ENCODE assay signal across 8 cellular contexts in genomic region chr7:30548762-30549344, GRCh38. TPM values are rescaled to one million over a fixed set of nuclear protein-coding genes. Genes with fewer than 3 reads are reported as not detected.
DNase-seq lines count a peak whose midpoint lies in the region; ATAC-seq, FAIRE-seq and TF ChIP-seq lines count a peak whose summit lies in the region.

No MANE protein-coding gene starts in this region.

- intact Hi-C loops in body of pancreas (cut with DNase I): no loop called here
- intact Hi-C loops in gastrocnemius medialis (cut with DNase I; ENCODE audit: low total_unique reads): loop anchor here (1.0 to 5.0 kb wide), 2 partner anchors 15 to 37 kb away; no protein-coding TSS in a partner anchor

- H3K27ac ChIP-seq in body of pancreas (peak overlapping the region in 2 of 4 donors; percentile 52 to 54), gastrocnemius medialis (peak overlapping the region in 2 of 4 donors; percentile 14 to 28)

- H3K4me1 ChIP-seq in body of pancreas (peaks cover 20% of the 10 kb centered on the region), gastrocnemius medialis (peaks cover 12 to 15% of the 10 kb centered on the region in 2 donors)

- in situ Hi-C loops in gastrocnemius medialis (cut with MboI; ENCODE audit: low sequenced_read_pairs in 4 of 4): no loop called here

- H3K36me3 ChIP-seq in body of pancreas (replicated peaks in 1 of 2; ENCODE audit: insufficient read depth in 1 of 2, low read depth in 2 of 2) (no peaks in the 10 kb centered on the region), gastrocnemius medialis (no peaks in the 10 kb centered on the region)

- peak; percentile 84 for ATAC-seq in body of pancreas
- ATAC-seq in gastrocnemius medialis: peak; percentile 83 to 85
- no peak for ATAC-seq in GM19035 (IDR thresholded peaks at IDR 0.05; ENCODE audit: unreplicated experiment)

- TF ChIP-seq CTCF in body of pancreas (IDR thresholded peaks at IDR 0.05) (peak; percentile 74 to 94 (median 93)), gastrocnemius medialis (IDR thresholded peaks at IDR 0.05 in 4 of 5, conservative IDR thresholded peaks at IDR 0.05 in 1 of 5) (peak; percentile 72 to 86 (median 77))

- H3K27me3 ChIP-seq in body of pancreas: no peaks in the 10 kb centered on the region
- H3K27me3 ChIP-seq in gastrocnemius medialis: no peaks in the 10 kb centered on the region

- 12 to 16% methylated on average over 7 of the region's 7 CpGs for WGBS in body of pancreas, 2 donors

- H3K9me3 ChIP-seq in body of pancreas: no peaks in the 10 kb centered on the region
- H3K9me3 ChIP-seq in gastrocnemius medialis: no peaks in the 10 kb centered on the region

- DNase-seq in C1 segment of cervical spinal cord (lab: John Stamatoyannopoulos, UW): peak in 11 of 14 donors; percentile 26 to 66 (median 46)
- peak; percentile 48 for DNase-seq in GM19239 (ENCODE audit: insufficient read length, low spot score)
- peak; percentile 75 for DNase-seq in M059J (ENCODE audit: low read depth)
- peak; percentile 45 for DNase-seq in SHP77 treated with DMSO at 0.1 percent for 48 hours (lab: John Stamatoyannopoulos, UW)
- DNase-seq in body of pancreas: peak; percentile 80 to 85 (median 81)
- peak in 36 of 51 donors; percentile 17 to 86 (median 58) for DNase-seq in hypothalamus (lab: John Stamatoyannopoulos, UW)
- peak; percentile 42 to 64 for DNase-seq in gastrocnemius medialis

- TF ChIP-seq POLR2A in body of pancreas (IDR thresholded peaks at IDR 0.05) (no peak), gastrocnemius medialis (IDR thresholded peaks at IDR 0.05) (no peak)

- FAIRE-seq in GM19239 (lab: Jason Lieb, UNC): peak; percentile 96

- H3K4me3 ChIP-seq in body of pancreas: no peak overlapping the region
- no peak overlapping the region for H3K4me3 ChIP-seq in gastrocnemius medialis

RNA-seq across cellular contexts. Expression of gene GGCT, which starts 44.2 kb away (rescaled TPM):
- 42.7 and 68.0 TPM in 2 replicates for total RNA-seq in M059J (2014; rRNA removed; shearing (Covaris generic))
- total RNA-seq in body of pancreas (10 to 100 TPM; 13.5 to 42.2 TPM), gastrocnemius medialis (10 to 100 TPM in 3 of 4 donors, 1 to 10 TPM in 1; 7.4 to 20.0 (median 12.8) TPM)

RNA-seq across cellular contexts. Expression of gene GARS1, which starts 45.8 kb away (rescaled TPM):
- 91.7 and 97.2 TPM in 2 replicates for total RNA-seq in M059J (2014; rRNA removed; shearing (Covaris generic))
- total RNA-seq in body of pancreas (10 to 100 TPM; 43.1 to 70.9 TPM), gastrocnemius medialis (10 to 100 TPM; 52.1 to 67.7 (median 60.1) TPM)
